15 cellular contexts compared by ENCODE assay signal in genomic region chr11:115656684-115657083, GRCh38.
"Had no signal": no experiment of that assay in that cellular context is flagged by ENCODE, and none has a peak within 500 bp of the region (broad histone marks: within the 10 kb centered on the region; RNA-seq: fewer than 3 reads in every experiment).

No MANE protein-coding gene starts in this region.

- H3K4me1 Mint-ChIP-seq: activated CD4-positive, alpha-beta memory T cell treated with anti-CD3 and anti-CD28 coated beads, Interleukin-2, amount 10 ng/mL, durations not matched to agents 7 days and 5 days had no signal

- H3K27ac ChIP-seq: dorsolateral prefrontal cortex, esophagus squamous epithelium, left ventricle myocardium inferior, right atrium auricular region, upper lobe of right lung had no signal

- H3K9me3 Mint-ChIP-seq: activated CD4-positive, alpha-beta memory T cell treated with anti-CD3 and anti-CD28 coated beads, Interleukin-2, amount 10 ng/mL, durations not matched to agents 7 days and 5 days; activated T-cell treated with anti-CD3 and anti-CD28 coated beads, Interleukin-2, amount 50 U/mL, for 72 hours had no signal

- H3K27me3 ChIP-seq: right atrium auricular region had no signal

- H3K27ac Mint-ChIP-seq: activated CD4-positive, alpha-beta memory T cell treated with anti-CD3 and anti-CD28 coated beads, Interleukin-2, amount 10 ng/mL, durations not matched to agents 7 days and 5 days; activated T-cell treated with anti-CD3 and anti-CD28 coated beads, Interleukin-2, amount 50 U/mL, for 72 hours had no signal

- H3K36me3 ChIP-seq: esophagus squamous epithelium, left ventricle myocardium inferior, right atrium auricular region, upper lobe of right lung had no signal

- H3K4me3 Mint-ChIP-seq: activated CD4-positive, alpha-beta memory T cell treated with anti-CD3 and anti-CD28 coated beads, Interleukin-2, amount 10 ng/mL, durations not matched to agents 7 days and 5 days; activated T-cell treated with anti-CD3 and anti-CD28 coated beads, Interleukin-2, amount 50 U/mL, for 72 hours had no signal

- ATAC-seq: activated T-cell treated with anti-CD3 and anti-CD28 coated beads, Interleukin-2, amount 50 U/mL, for 72 hours; upper lobe of right lung had no signal

- H3K9me3 ChIP-seq: esophagus squamous epithelium, left ventricle myocardium inferior, right atrium auricular region, upper lobe of right lung had no signal

- H3K4me3 ChIP-seq: dorsolateral prefrontal cortex, esophagus squamous epithelium, left ventricle myocardium inferior, right atrium auricular region, upper lobe of right lung had no signal

- DNase-seq: activated CD4-positive, alpha-beta memory T cell treated with anti-CD3 and anti-CD28 coated beads, Interleukin-2, amount 10 ng/mL, durations not matched to agents 7 days and 5 days; activated naive CD4-positive, alpha-beta T cell; activated T-cell treated with anti-CD3 and anti-CD28 coated beads, Interleukin-2, amount 50 U/mL, for 72 hours; aorta; dorsolateral prefrontal cortex; esophagus squamous epithelium; foreskin fibroblast; head of caudate nucleus; left ventricle myocardium inferior; stimulated activated CD4-positive, alpha-beta T cell treated with anti-CD3 and anti-CD28 coated beads, Interleukin-1b, Interleukin-23, amount 100 ng/mL, for 48 hours; stimulated activated naive CD4-positive, alpha-beta T cell; substantia nigra; T-helper 9 cell; upper lobe of right lung had no signal
